11 cellular contexts compared by ENCODE assay signal in the genomic region with DNA sequence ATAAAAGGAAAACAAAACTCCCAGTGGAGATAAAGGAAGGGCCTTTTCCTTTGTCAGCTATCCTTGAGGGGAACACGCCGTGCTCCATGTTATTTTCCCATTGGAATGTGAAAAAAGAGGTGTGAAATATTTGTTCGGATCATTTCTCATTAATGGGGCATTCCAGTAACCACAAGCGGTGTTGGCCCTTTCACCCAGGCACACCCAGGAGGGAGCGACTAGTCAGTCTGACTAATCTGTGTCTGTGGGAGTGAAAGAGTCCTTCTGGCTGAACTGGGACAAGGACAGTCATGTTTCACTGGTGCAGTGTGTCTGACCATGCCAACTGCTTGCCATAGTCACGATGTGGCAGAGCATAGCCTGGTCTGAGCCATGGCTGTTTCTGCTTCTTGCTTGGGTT. TPM values are rescaled to one million over a fixed set of nuclear protein-coding genes. Genes with fewer than 3 reads are reported as not detected.
DNase-seq lines count a peak whose midpoint lies in the region; ATAC-seq and TF ChIP-seq lines count a peak whose summit lies in the region.
"Had no signal": no experiment of that assay in that cellular context is flagged by ENCODE, and none has a peak within 500 bp of the region (broad histone marks: within the 10 kb centered on the region; RNA-seq: fewer than 3 reads in every experiment).

No MANE protein-coding gene starts in this region.

- H3K9ac ChIP-seq in PC-3 (ENCODE audit: low read length), result peak overlapping the region; percentile 75

- H2AFZ ChIP-seq in PC-3 (ENCODE audit: low read length), result no peak overlapping the region

- CTCF ChIA-PET in BJ (lab: Yijun Ruan, JAX), result interaction anchor here (0.8 to 2.8 kb wide), 5 partner anchors 12 to 363 kb away, joined by 3 to 17 read pairs (median 5); partner anchors contain the start of gene MYEOV
- CTCF ChIA-PET in PC-3 (lab: Charles Lee), result no interaction called here

- H3K27ac ChIP-seq in PC-3 (ENCODE audit: low read length) (peak overlapping the region; percentile 93), esophagus (ENCODE audit: low read depth in 2 of 2, low read length in 1 of 2) (peak overlapping the region; percentile 86 to 94)

- peaks cover 0 to 12% (median 6%) of the 10 kb centered on the region in 5 donors for H3K27me3 Mint-ChIP-seq in naive thymus-derived CD8-positive, alpha-beta T cell
- H3K27me3 Mint-ChIP-seq: CD4-positive, CD25-positive, alpha-beta regulatory T cell had no signal

- H3K4me3 ChIP-seq in BJ (ENCODE audit: low read depth, low read length), result no peak overlapping the region
- no peak overlapping the region; the same call in 1 of the 2 replicates for H3K4me3 ChIP-seq in PC-3 (ENCODE audit: low read length)
- no peak overlapping the region for H3K4me3 ChIP-seq in esophagus (ENCODE audit: low read depth in 1 of 2, low read length in 2 of 2)
- no peak overlapping the region for H3K4me3 ChIP-seq in mucosa of descending colon

- H3K4me1 Mint-ChIP-seq in naive thymus-derived CD8-positive, alpha-beta T cell, result peaks cover 0 to 1% (median 0%) of the 10 kb centered on the region in 4 donors
- H3K4me1 Mint-ChIP-seq: CD4-positive, CD25-positive, alpha-beta regulatory T cell had no signal

- H3K4me3 Mint-ChIP-seq in naive thymus-derived CD8-positive, alpha-beta T cell, result no peak overlapping the region
- H3K4me3 Mint-ChIP-seq: CD4-positive, CD25-positive, alpha-beta regulatory T cell had no signal

- H3F3A ChIP-seq in PC-3 (ENCODE audit: low read length, unreplicated experiment), result peaks cover 3% of the 10 kb centered on the region

- no TSS peak for BruUV-seq in PC-3 (replicated peaks; lab: Mats Ljungman, UMichigan)

- peak overlapping the region; percentile 59 for H3K4me2 ChIP-seq in PC-3 (ENCODE audit: low read length)

- TF ChIP-seq CTCF in BJ (IDR thresholded peaks at IDR 0.05; ENCODE audit: insufficient read depth, low read depth, low read length) (no peak), PC-3 (conservative IDR thresholded peaks at IDR 0.05; ENCODE audit: low read depth, low read length) (no peak), mucosa of descending colon (IDR thresholded peaks at IDR 0.05) (no peak)

- intact Hi-C loops in PC-3 (cut with micrococcal nuclease), result loop anchor here (1.0 kb wide), 1 partner anchor 16 kb away; no protein-coding TSS in a partner anchor
- intact Hi-C loops in mucosa of descending colon (cut with DNase I, micrococcal nuclease), result no loop called here

- no peaks in the 10 kb centered on the region for H3K79me2 ChIP-seq in PC-3 (ENCODE audit: low read length)

- POLR2A ChIA-PET in BJ (lab: Charles Lee), result interaction anchor here (0.6 kb wide), 1 partner anchor 39 kb away, joined by 3 read pairs; no protein-coding TSS in a partner anchor
- POLR2A ChIA-PET in PC-3 (lab: Charles Lee; ENCODE audit: unreplicated experiment), result interaction anchor here (0.6 to 0.7 kb wide), 2 partner anchors 16 to 364 kb away, joined by 3 to 4 read pairs; no protein-coding TSS in a partner anchor
- POLR2A ChIA-PET in naive thymus-derived CD8-positive, alpha-beta T cell (lab: Charles Lee), result no interaction called here

- no peak overlapping the region for H3K27ac Mint-ChIP-seq in naive thymus-derived CD8-positive, alpha-beta T cell
- H3K27ac Mint-ChIP-seq: CD4-positive, CD25-positive, alpha-beta regulatory T cell had no signal

- H4K20me1 ChIP-seq in PC-3 (ENCODE audit: low read length), result no peaks in the 10 kb centered on the region

- no peaks in the 10 kb centered on the region for H3K36me3 ChIP-seq in BJ (ENCODE audit: control insufficient read depth, insufficient read depth, low read length)
- no peaks in the 10 kb centered on the region for H3K36me3 ChIP-seq in PC-3 (ENCODE audit: low read depth, low read length)
- no peaks in the 10 kb centered on the region for H3K36me3 ChIP-seq in esophagus (ENCODE audit: control insufficient read depth in 2 of 2, insufficient read depth in 2 of 2, low read length in 1 of 2)
- H3K36me3 ChIP-seq in mucosa of descending colon (ENCODE audit: low read depth), result no peaks in the 10 kb centered on the region

- H3K9me3 ChIP-seq in PC-3 (ENCODE audit: low read length) (no peaks in the 10 kb centered on the region), esophagus (ENCODE audit: control insufficient read depth in 2 of 2, insufficient read depth in 1 of 2, low read depth in 1 of 2, low read length in 1 of 2) (no peaks in the 10 kb centered on the region), mucosa of descending colon (no peaks in the 10 kb centered on the region)

- H3K9me2 ChIP-seq in PC-3 (replicated peaks; ENCODE audit: low read length), result no peaks in the 10 kb centered on the region; the same call in 1 of the 2 replicates

- H3K36me3 Mint-ChIP-seq in naive thymus-derived CD8-positive, alpha-beta T cell, result no peaks in the 10 kb centered on the region
- H3K36me3 Mint-ChIP-seq: CD4-positive, CD25-positive, alpha-beta regulatory T cell had no signal

- WGBS in esophagus, 2 donors, result 36 to 40% methylated on average over 6 of the region's 6 CpGs

- H3K27me3 ChIP-seq in BJ (ENCODE audit: control insufficient read depth, insufficient read depth, low read length), result peaks cover 3% of the 10 kb centered on the region
- H3K27me3 ChIP-seq in PC-3 (ENCODE audit: low read length), result no peaks in the 10 kb centered on the region
- no peaks in the 10 kb centered on the region for H3K27me3 ChIP-seq in esophagus (ENCODE audit: control insufficient read depth in 1 of 2, insufficient read depth in 2 of 2, low read length in 2 of 2)

- peaks cover 46% of the 10 kb centered on the region for H3K4me1 ChIP-seq in PC-3 (ENCODE audit: insufficient read depth, low read length)
- peaks cover 3 to 36% of the 10 kb centered on the region in 2 donors for H3K4me1 ChIP-seq in esophagus (ENCODE audit: control insufficient read depth in 2 of 2, insufficient read depth in 2 of 2, low read length in 1 of 2)
- peaks cover 15% of the 10 kb centered on the region for H3K4me1 ChIP-seq in mucosa of descending colon (ENCODE audit: low read depth)

- ATAC-seq in PC-3 (peak; percentile 91), mucosa of descending colon (peak; percentile 55)
- ATAC-seq in naive thymus-derived CD8-positive, alpha-beta T cell, result no peak

- no peaks in the 10 kb centered on the region for H3K9me3 Mint-ChIP-seq in naive thymus-derived CD8-positive, alpha-beta T cell

- DNase-seq in BJ (ENCODE audit: low read depth) (peak; percentile 73), PC-3 (peak; percentile 97), mucosa of descending colon (peak in 2 of 3 donors; percentile 15 to 39), pons (ENCODE audit: low spot score) (no peak), Kasumi-1 (lab: John Stamatoyannopoulos, UW) (no peak)
- no peak for DNase-seq in naive thymus-derived CD8-positive, alpha-beta T cell
- no peak for DNase-seq in stimulated activated CD4-positive, alpha-beta T cell treated with anti-CD3 and anti-CD28 coated beads, Interleukin-4, amount 100 ng/mL, for 4 hours
- DNase-seq: activated T-cell treated with anti-CD3 and anti-CD28 coated beads for 4 hours; CD4-positive, CD25-positive, alpha-beta regulatory T cell had no signal

RNA-seq across cellular contexts. Expression of gene MYEOV, which starts 13.0 kb away (rescaled TPM):
- polyA plus RNA-seq in BJ (2011; rRNA removed) (3.6 and 4.5 TPM in 2 replicates), esophagus (10 to 100 TPM; 18.3 to 32.2 TPM)
- 3.6 and 9.9 TPM in 2 replicates for polyA minus RNA-seq in BJ (2011; rRNA and poly(A)+ RNA removed)
- total RNA-seq in PC-3 (2014; rRNA removed) (59.0 and 71.8 TPM in 2 replicates), mucosa of descending colon (1 to 10 TPM; 2.8 to 7.5 (median 6.2) TPM)
- total RNA-seq in naive thymus-derived CD8-positive, alpha-beta T cell, result not detected
- not detected for polyA plus RNA-seq in naive thymus-derived CD8-positive, alpha-beta T cell
- total RNA-seq: T-helper 2 cell treated with Interferon-gamma antibody and Interleukin-4, amounts not matched to agents 100 ng/mL and 5 ng/mL, for 36 hours had no signal
- polyA plus RNA-seq: CD4-positive, CD25-positive, alpha-beta regulatory T cell had no signal

Comparison
In these comparisons a context has a peak if more than half of its experiments do, and no peak if none do; other contexts are left out.
1. DNase-seq: peak in BJ (single experiment), PC-3 (single experiment) and mucosa of descending colon (2 of 3); none in naive thymus-derived CD8-positive, alpha-beta T cell (0 of 10), pons (single experiment), stimulated activated CD4-positive, alpha-beta T cell treated with anti-CD3 and anti-CD28 coated beads, Interleukin-4, amount 100 ng/mL, for 4 hours (0 of 2) and Kasumi-1 (0 of 2).
2. ATAC-seq: peak in PC-3 (single experiment) and mucosa of descending colon (single experiment); none in naive thymus-derived CD8-positive, alpha-beta T cell (0 of 2).